ENCODE assay signal across 9 cellular contexts in genomic region chr11:105034494-105035261, GRCh38. TPM values are rescaled to one million over a fixed set of nuclear protein-coding genes. Genes with fewer than 3 reads are reported as not detected.
DNase-seq lines count a peak whose midpoint lies in the region; ATAC-seq and TF ChIP-seq lines count a peak whose summit lies in the region.
"Not testable (repeated sequence)": the region's sequence is repeated elsewhere in the genome, so short reads cannot be mapped to it uniquely, and the experiment has no call there.
"Had no signal": no experiment of that assay in that cellular context is flagged by ENCODE, and none has a peak within 500 bp of the region (broad histone marks: within the 10 kb centered on the region; RNA-seq: fewer than 3 reads in every experiment).

Gene CASP1, minus strand, starts transcription at chr11:105035144. Its CDS starts 31 bp downstream, at chr11:105035113.

- H3K27ac ChIP-seq in PC-3 (ENCODE audit: low read length): not testable (repeated sequence)
- H3K27ac ChIP-seq in esophagus (ENCODE audit: low read depth in 2 of 2, low read length in 1 of 2): peak within 1 kb of the TSS; percentile 63 to 71

- H3F3A ChIP-seq in PC-3 (ENCODE audit: low read length, unreplicated experiment): not testable (repeated sequence)

- peak within 1 kb of the TSS; percentile 45 for H3K4me2 ChIP-seq in PC-3 (ENCODE audit: low read length)

- H3K79me2 ChIP-seq in PC-3 (ENCODE audit: low read length): not testable (repeated sequence)

- H3K36me3 ChIP-seq in PC-3 (ENCODE audit: low read depth, low read length); esophagus (ENCODE audit: control insufficient read depth in 2 of 2, insufficient read depth in 2 of 2, low read length in 1 of 2): not testable (repeated sequence)

- peak; percentile 85 for DNase-seq in EH (ENCODE audit: low read depth)
- peak; percentile 19 for DNase-seq in PC-3
- DNase-seq in activated gamma-delta T cell treated with Interleukin-2 at 50 U/mL for 16 hours: peak; percentile 16
- not testable (repeated sequence) for DNase-seq in stimulated activated naive CD8-positive, alpha-beta T cell treated with anti-CD3 and anti-CD28 coated beads, Interleukin-15, Interleukin-2, amounts not matched to agents 100 U/mL and 50 U/mL, for 24 hours

- CTCF ChIA-PET in PC-3 (lab: Charles Lee): not testable (repeated sequence)

- H4K20me1 ChIP-seq in PC-3 (ENCODE audit: low read length): not testable (repeated sequence)

- H3K4me1 ChIP-seq in PC-3 (ENCODE audit: insufficient read depth, low read length); esophagus (ENCODE audit: control insufficient read depth in 2 of 2, insufficient read depth in 2 of 2, low read length in 1 of 2): not testable (repeated sequence)
- peaks cover 60% of the 10 kb centered on the region for H3K4me1 ChIP-seq in mononuclear cell (ENCODE audit: insufficient read depth, low read length)

- 12 to 16% methylated on average over 3 of the region's 3 CpGs for WGBS in esophagus, 2 donors

- H3K9me3 ChIP-seq in PC-3 (ENCODE audit: low read length); esophagus (ENCODE audit: control insufficient read depth in 2 of 2, insufficient read depth in 1 of 2, low read depth in 1 of 2, low read length in 1 of 2); mononuclear cell (ENCODE audit: low read depth, low read length): not testable (repeated sequence)

- peak; percentile 95 for ATAC-seq in GM21360 (IDR thresholded peaks at IDR 0.05; ENCODE audit: unreplicated experiment)
- peak; percentile 97 for ATAC-seq in HG03139 (IDR thresholded peaks at IDR 0.05; ENCODE audit: unreplicated experiment)
- peak; percentile 18; the same call in 1 of the 2 replicates for ATAC-seq in PC-3
- peak; percentile 85 for ATAC-seq in stimulated activated naive CD8-positive, alpha-beta T cell treated with anti-CD3 and anti-CD28 coated beads, Interleukin-15, Interleukin-2, amounts not matched to agents 100 U/mL and 50 U/mL, for 24 hours

- H2AFZ ChIP-seq in PC-3 (ENCODE audit: low read length): not testable (repeated sequence)

- TF ChIP-seq CTCF in PC-3 (conservative IDR thresholded peaks at IDR 0.05; ENCODE audit: low read depth, low read length): not testable (repeated sequence)

- not testable (repeated sequence) for H3K9me2 ChIP-seq in PC-3 (replicated peaks; ENCODE audit: low read length)

- not testable (repeated sequence) for H3K9ac ChIP-seq in PC-3 (ENCODE audit: low read length)

- H3K27me3 ChIP-seq in PC-3 (ENCODE audit: low read length); esophagus (ENCODE audit: control insufficient read depth in 1 of 2, insufficient read depth in 2 of 2, low read length in 2 of 2); mononuclear cell (ENCODE audit: insufficient read depth, low read length): not testable (repeated sequence)

- POLR2A ChIA-PET in PC-3 (lab: Charles Lee; ENCODE audit: unreplicated experiment): not testable (repeated sequence)

- not testable (repeated sequence) for BruUV-seq in PC-3 (replicated peaks; lab: Mats Ljungman, UMichigan)

- not testable (repeated sequence) for H3K4me3 ChIP-seq in PC-3 (ENCODE audit: low read length)
- peak within 1 kb of the TSS; percentile 43 to 61 for H3K4me3 ChIP-seq in esophagus (ENCODE audit: low read depth in 1 of 2, low read length in 2 of 2)
- peak within 1 kb of the TSS; percentile 65 for H3K4me3 ChIP-seq in mononuclear cell (ENCODE audit: low read length)

- intact Hi-C loops in PC-3 (cut with micrococcal nuclease): not testable (repeated sequence)

RNA-seq across cellular contexts. Expression of gene CASP1, which starts in this region (rescaled TPM):
- total RNA-seq in PC-3 (2014; rRNA removed): 0.33 TPM in 1 of 2 replicates, not detected in the other
- 10 to 100 TPM; 16.7 to 39.4 TPM for polyA plus RNA-seq in esophagus
- total RNA-seq in mononuclear cell: 99.5 TPM
- total RNA-seq: G401 had no signal

Comparison
In these comparisons a context has a peak if more than half of its experiments do, and no peak if none do; other contexts are left out.
1. RNA of gene CASP1 (total RNA-seq): 99.5 TPM in mononuclear cell (single experiment); 0.33 TPM in PC-3; every median in the first group is over 10 times any median in the second.
2. Peak in DNase-seq, ATAC-seq and H3K4me2 ChIP-seq in PC-3; RNA of the gene not detected or under 1 TPM.
3. ATAC-seq: peak in every context shown above with its lines; median percentile 97 in HG03139; 95 in GM21360; 85 in stimulated activated naive CD8-positive, alpha-beta T cell treated with anti-CD3 and anti-CD28 coated beads, Interleukin-15, Interleukin-2, amounts not matched to agents 100 U/mL and 50 U/mL, for 24 hours; 18 in PC-3.